Comparison of ENCODE assay signal across 8 cellular contexts in the genomic region with DNA sequence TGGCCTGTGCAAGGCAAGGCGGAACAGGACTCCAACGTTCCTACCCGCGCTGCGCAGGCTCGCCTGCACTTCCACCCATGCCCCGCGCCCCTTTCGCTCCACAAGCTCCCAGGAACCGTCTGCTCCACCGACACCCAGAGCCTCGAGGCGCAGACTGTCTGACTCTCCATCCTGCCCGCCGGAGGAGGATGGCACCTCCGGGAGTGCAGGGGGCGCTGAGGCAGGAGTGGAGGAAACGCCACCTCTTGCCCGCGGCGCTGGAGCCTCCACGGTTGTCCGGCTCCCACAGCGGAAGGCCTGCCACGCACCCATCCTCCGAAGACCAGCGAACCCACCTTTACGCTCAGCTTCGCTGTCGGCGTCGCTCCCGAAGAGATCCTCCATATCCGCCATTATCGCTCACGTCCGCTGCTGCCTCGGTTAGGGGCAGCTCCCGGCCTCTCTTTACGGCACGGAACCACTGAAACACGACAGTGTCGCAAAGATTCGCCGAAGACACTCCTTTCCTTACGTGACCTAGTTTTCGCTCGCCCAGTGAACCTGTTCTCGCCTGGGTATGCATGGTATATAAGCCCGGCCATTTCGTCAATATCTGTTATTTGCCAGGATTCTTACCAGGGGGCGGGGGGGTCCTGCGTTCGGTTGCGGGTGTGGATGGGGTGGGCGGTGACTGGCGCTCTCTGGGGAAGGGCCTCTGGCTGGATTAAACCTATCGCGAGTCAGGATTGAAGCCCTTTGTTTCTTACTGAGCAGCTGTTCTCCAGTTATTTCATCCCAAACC. TPM values are rescaled to one million over a fixed set of nuclear protein-coding genes. Genes with fewer than 3 reads are reported as not detected.
DNase-seq lines count a peak whose midpoint lies in the region; ATAC-seq and TF ChIP-seq lines count a peak whose summit lies in the region.

TSS of gene LEO1 (minus strand) at position 426 of the 781 bp plus-strand sequence. CDS start at position 393, 33 bp downstream.

- no peaks in the 10 kb centered on the region for H3K27me3 ChIP-seq in HUES48 (ENCODE audit: control insufficient read depth, insufficient read depth, low read length)
- no peaks in the 10 kb centered on the region for H3K27me3 ChIP-seq in NT2/D1 (ENCODE audit: insufficient read depth, insufficient read length)

- H3K4me1 ChIP-seq in HUES48 (ENCODE audit: control insufficient read depth, insufficient read depth, low read length) (peaks cover 5% of the 10 kb centered on the region; the same call in 1 of the 2 replicates), NT2/D1 (ENCODE audit: insufficient read depth, insufficient read length) (no peaks in the 10 kb centered on the region)

- peak; percentile 83 for ATAC-seq in GM21390 (IDR thresholded peaks at IDR 0.05; ENCODE audit: unreplicated experiment)

- H3K9me3 ChIP-seq in HUES48 (ENCODE audit: control insufficient read depth, insufficient read depth, low read length) (no peaks in the 10 kb centered on the region), NT2/D1 (ENCODE audit: insufficient read depth, low read length) (no peaks in the 10 kb centered on the region)

- peaks cover 7% of the 10 kb centered on the region for H3K27me3 Mint-ChIP-seq in endothelial cell (ENCODE audit: unreplicated experiment)

- no peak for TF ChIP-seq CTCF in endothelial cell (IDR thresholded peaks at IDR 0.05; ENCODE audit: unreplicated experiment)

- H3K9ac ChIP-seq in HUES48 (ENCODE audit: low read depth, low read length) (peak within 1 kb of the TSS; percentile 95), NT2/D1 (ENCODE audit: insufficient read length, low read depth) (peak within 1 kb of the TSS; percentile 95)

- H3K36me3 Mint-ChIP-seq in endothelial cell (ENCODE audit: low read depth, unreplicated experiment), result peaks cover 8% of the 10 kb centered on the region

- peak within 1 kb of the TSS; percentile 96 for H3K4me3 Mint-ChIP-seq in endothelial cell (ENCODE audit: unreplicated experiment)

- peak within 1 kb of the TSS; percentile 90 for H3K27ac ChIP-seq in HUES48 (ENCODE audit: low read depth, low read length)

- DNase-seq in D341Med (ENCODE audit: low spot score) (peak; percentile 92), NT2/D1 (ENCODE audit: low read depth, low spot score) (peak; percentile 60), endothelial cell (ENCODE audit: low spot score) (peak; percentile 84), midbrain (lab: John Stamatoyannopoulos, UW) (peak; percentile 95)
- DNase-seq in activated CD8-positive, alpha-beta memory T cell treated with anti-CD3 and anti-CD28 coated beads, Interleukin-2, amount 50 U/mL, for 1 hour (ENCODE audit: extremely low read depth), result peak; percentile 88
- DNase-seq in stimulated activated CD8-positive, alpha-beta memory T cell treated with anti-CD3 and anti-CD28 coated beads, Interleukin-2, amount 100 ng/mL, for 1 hour (ENCODE audit: low read depth in 2 of 2), result peak; percentile 81 to 82

- peak within 1 kb of the TSS; percentile 97 for H3K27ac Mint-ChIP-seq in endothelial cell (ENCODE audit: unreplicated experiment)

- no peaks in the 10 kb centered on the region for H3K9me3 Mint-ChIP-seq in endothelial cell (ENCODE audit: unreplicated experiment)

- H3K4me3 ChIP-seq in HUES48 (ENCODE audit: low read depth, low read length) (peak within 1 kb of the TSS; percentile 90), NT2/D1 (ENCODE audit: insufficient read length, low read depth) (peak within 1 kb of the TSS; percentile 75)

- H3K4me1 Mint-ChIP-seq in endothelial cell (ENCODE audit: unreplicated experiment), result peaks cover 13% of the 10 kb centered on the region

- H3K36me3 ChIP-seq in HUES48 (ENCODE audit: control insufficient read depth, insufficient read depth, low read length) (peaks cover 3% of the 10 kb centered on the region; the same call in 1 of the 2 replicates), NT2/D1 (ENCODE audit: insufficient read depth, insufficient read length, low read length) (no peaks in the 10 kb centered on the region)

RNA-seq across cellular contexts. Expression of gene LEO1, which starts in this region (rescaled TPM):
- 25.5 TPM for total RNA-seq in endothelial cell (ENCODE audit: unreplicated experiment)

Comparison
In these comparisons a context has a peak if more than half of its experiments do, and no peak if none do; other contexts are left out.
1. Peak in every context shown above with its lines: DNase-seq, ATAC-seq, H3K4me3 ChIP-seq and H3K27ac ChIP-seq.